Comparison of ENCODE assay signal across 1 cellular context in genomic region chr4:185817403-185817818, GRCh38.
TF ChIP-seq lines count a peak whose summit lies in the region.

No MANE protein-coding gene starts in this region.

TF ChIP-seq in HepG2, 621 proteins besides CTCF, POLR2A, EP300 and RAD21 (continued from another document and continues in another):
- TF ChIP-seq, protein P1, sequence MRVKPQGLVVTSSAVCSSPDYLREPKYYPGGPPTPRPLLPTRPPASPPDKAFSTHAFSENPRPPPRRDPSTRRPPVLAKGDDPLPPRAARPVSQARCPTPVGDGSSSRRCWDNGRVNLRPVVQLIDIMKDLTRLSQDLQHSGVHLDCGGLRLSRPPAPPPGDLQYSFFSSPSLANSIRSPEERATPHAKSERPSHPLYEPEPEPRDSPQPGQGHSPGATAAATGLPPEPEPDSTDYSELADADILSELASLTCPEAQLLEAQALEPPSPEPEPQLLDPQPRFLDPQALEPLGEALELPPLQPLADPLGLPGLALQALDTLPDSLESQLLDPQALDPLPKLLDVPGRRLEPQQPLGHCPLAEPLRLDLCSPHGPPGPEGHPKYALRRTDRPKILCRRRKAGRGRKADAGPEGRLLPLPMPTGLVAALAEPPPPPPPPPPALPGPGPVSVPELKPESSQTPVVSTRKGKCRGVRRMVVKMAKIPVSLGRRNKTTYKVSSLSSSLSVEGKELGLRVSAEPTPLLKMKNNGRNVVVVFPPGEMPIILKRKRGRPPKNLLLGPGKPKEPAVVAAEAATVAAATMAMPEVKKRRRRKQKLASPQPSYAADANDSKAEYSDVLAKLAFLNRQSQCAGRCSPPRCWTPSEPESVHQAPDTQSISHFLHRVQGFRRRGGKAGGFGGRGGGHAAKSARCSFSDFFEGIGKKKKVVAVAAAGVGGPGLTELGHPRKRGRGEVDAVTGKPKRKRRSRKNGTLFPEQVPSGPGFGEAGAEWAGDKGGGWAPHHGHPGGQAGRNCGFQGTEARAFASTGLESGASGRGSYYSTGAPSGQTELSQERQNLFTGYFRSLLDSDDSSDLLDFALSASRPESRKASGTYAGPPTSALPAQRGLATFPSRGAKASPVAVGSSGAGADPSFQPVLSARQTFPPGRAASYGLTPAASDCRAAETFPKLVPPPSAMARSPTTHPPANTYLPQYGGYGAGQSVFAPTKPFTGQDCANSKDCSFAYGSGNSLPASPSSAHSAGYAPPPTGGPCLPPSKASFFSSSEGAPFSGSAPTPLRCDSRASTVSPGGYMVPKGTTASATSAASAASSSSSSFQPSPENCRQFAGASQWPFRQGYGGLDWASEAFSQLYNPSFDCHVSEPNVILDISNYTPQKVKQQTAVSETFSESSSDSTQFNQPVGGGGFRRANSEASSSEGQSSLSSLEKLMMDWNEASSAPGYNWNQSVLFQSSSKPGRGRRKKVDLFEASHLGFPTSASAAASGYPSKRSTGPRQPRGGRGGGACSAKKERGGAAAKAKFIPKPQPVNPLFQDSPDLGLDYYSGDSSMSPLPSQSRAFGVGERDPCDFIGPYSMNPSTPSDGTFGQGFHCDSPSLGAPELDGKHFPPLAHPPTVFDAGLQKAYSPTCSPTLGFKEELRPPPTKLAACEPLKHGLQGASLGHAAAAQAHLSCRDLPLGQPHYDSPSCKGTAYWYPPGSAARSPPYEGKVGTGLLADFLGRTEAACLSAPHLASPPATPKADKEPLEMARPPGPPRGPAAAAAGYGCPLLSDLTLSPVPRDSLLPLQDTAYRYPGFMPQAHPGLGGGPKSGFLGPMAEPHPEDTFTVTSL (CRISPR knock-in tag; IDR thresholded peaks at IDR 0.05; ENCODE audit: borderline replicate concordance) = peak; percentile 28; the same call in 1 of the 2 replicates
- TF ChIP-seq SOX6 (IDR thresholded peaks at IDR 0.05) (no peak), SOX6 (CRISPR knock-in tag; IDR thresholded peaks at IDR 0.05) (peak; percentile 60), SAP130 (CRISPR knock-in tag; IDR thresholded peaks at IDR 0.05; ENCODE audit: low read depth) (no peak), SOX5 (CRISPR knock-in tag; IDR thresholded peaks at IDR 0.05; ENCODE audit: borderline replicate concordance) (peak; percentile 74), ZNF724P (CRISPR knock-in tag; IDR thresholded peaks at IDR 0.05; ENCODE audit: borderline replicate concordance) (no peak), GLMP (CRISPR knock-in tag; IDR thresholded peaks at IDR 0.05; ENCODE audit: borderline replicate concordance) (no peak), SALL1 (CRISPR knock-in tag; IDR thresholded peaks at IDR 0.05) (peak; percentile 48), ZNF616 (CRISPR knock-in tag; IDR thresholded peaks at IDR 0.05; ENCODE audit: low read depth) (no peak), ZNF7 (CRISPR knock-in tag; IDR thresholded peaks at IDR 0.05) (no peak), TBX2 (CRISPR knock-in tag; IDR thresholded peaks at IDR 0.05; ENCODE audit: borderline replicate concordance) (peak; percentile 31; the same call in 1 of the 2 replicates), KDM1A (CRISPR knock-in tag; IDR thresholded peaks at IDR 0.05) (no peak), BCL6 (CRISPR knock-in tag; IDR thresholded peaks at IDR 0.05) (no peak; the same call in 1 of the 2 replicates), NCOA2 (CRISPR knock-in tag; IDR thresholded peaks at IDR 0.05) (0 out of 2 replicates have a peak, but pooled peaks have one; percentile 32), HINFP (CRISPR knock-in tag; IDR thresholded peaks at IDR 0.05; ENCODE audit: low read depth) (no peak), PCBP1 (IDR thresholded peaks at IDR 0.05; ENCODE audit: borderline replicate concordance, low read depth, low read length) (no peak), NR2F6 (IDR thresholded peaks at IDR 0.05) (peak; percentile 38; the same call in 1 of the 2 replicates), NR2F6 (CRISPR knock-in tag; IDR thresholded peaks at IDR 0.05) (0 out of 2 replicates have a peak, but pooled peaks have one; percentile 43), HCFC1 (IDR thresholded peaks at IDR 0.05; ENCODE audit: low read depth, low read length) (no peak), HNRNPH1 (optimal IDR thresholded peaks at IDR 0.05; ENCODE audit: low read depth, low read length) (no peak), RFX5 (IDR thresholded peaks at IDR 0.05; ENCODE audit: low read depth, low read length) (no peak), ZSCAN20 (CRISPR knock-in tag; IDR thresholded peaks at IDR 0.05; ENCODE audit: borderline replicate concordance) (no peak), KDM6A (CRISPR knock-in tag; IDR thresholded peaks at IDR 0.05; ENCODE audit: low read depth) (no peak), MED1 (CRISPR knock-in tag; IDR thresholded peaks at IDR 0.05) (peak; percentile 55; the same call in 1 of the 2 replicates), PAWR (CRISPR knock-in tag; IDR thresholded peaks at IDR 0.05; ENCODE audit: borderline replicate concordance) (no peak), HOXA3 (CRISPR knock-in tag; IDR thresholded peaks at IDR 0.05) (peak; percentile 50; the same call in 1 of the 2 replicates), NR2C2 (CRISPR knock-in tag; IDR thresholded peaks at IDR 0.05; ENCODE audit: borderline replicate concordance) (no peak), ZNF687 (CRISPR knock-in tag; IDR thresholded peaks at IDR 0.05) (peak; percentile 14; the same call in 1 of the 2 replicates), ZNF792 (CRISPR knock-in tag; IDR thresholded peaks at IDR 0.05) (no peak), AKAP8 (CRISPR knock-in tag; IDR thresholded peaks at IDR 0.05) (no peak), SOX13 (IDR thresholded peaks at IDR 0.05) (no peak), SOX13 (CRISPR knock-in tag; conservative IDR thresholded peaks at IDR 0.05 in 1 of 2, IDR thresholded peaks at IDR 0.05 in 1 of 2) (peak in 1 of 2 experiments; percentile 80; a peak in 2 of 4 replicates), FOXP1 (IDR thresholded peaks at IDR 0.05) (no peak), FOXP1 (CRISPR knock-in tag; IDR thresholded peaks at IDR 0.05) (0 out of 2 replicates have a peak, but pooled peaks have one; percentile 12), TRIM22 (IDR thresholded peaks at IDR 0.05) (no peak), ZBTB14 (CRISPR knock-in tag; IDR thresholded peaks at IDR 0.05) (no peak), ZFX (CRISPR knock-in tag; IDR thresholded peaks at IDR 0.05; ENCODE audit: low read depth) (no peak), SP5 (CRISPR knock-in tag; IDR thresholded peaks at IDR 0.05; ENCODE audit: borderline replicate concordance, low read depth) (no peak), PPARG (CRISPR knock-in tag; conservative IDR thresholded peaks at IDR 0.05) (no peak), ZNF24 (IDR thresholded peaks at IDR 0.05) (no peak), ZNF878 (CRISPR knock-in tag; IDR thresholded peaks at IDR 0.05) (no peak), BATF2 (CRISPR knock-in tag; IDR thresholded peaks at IDR 0.05) (no peak), PTBP1 (IDR thresholded peaks at IDR 0.05; ENCODE audit: low read depth, low read length, poor library complexity, severe bottlenecking) (no peak)
- TF ChIP-seq, protein P2, sequence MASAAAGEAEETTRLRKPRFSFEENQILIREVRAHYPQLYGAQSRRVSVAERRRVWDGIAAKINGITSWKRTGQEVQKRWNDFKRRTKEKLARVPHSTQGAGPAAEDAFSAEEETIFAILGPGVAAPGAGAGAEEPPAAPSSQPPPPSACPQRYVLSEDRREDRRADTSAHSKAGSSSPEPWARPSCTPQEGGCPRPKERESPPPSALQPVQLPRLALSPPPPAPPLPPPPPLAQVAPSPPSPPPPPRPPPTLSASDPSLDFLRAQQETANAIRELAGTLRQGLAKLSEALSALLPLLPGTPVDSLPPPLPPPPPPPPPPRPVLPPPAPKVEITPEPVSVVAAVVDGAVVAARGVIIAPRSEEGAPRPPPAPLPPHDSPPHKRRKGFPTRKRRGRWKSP (CRISPR knock-in tag; IDR thresholded peaks at IDR 0.05) = no peak
- TF ChIP-seq, protein P3, sequence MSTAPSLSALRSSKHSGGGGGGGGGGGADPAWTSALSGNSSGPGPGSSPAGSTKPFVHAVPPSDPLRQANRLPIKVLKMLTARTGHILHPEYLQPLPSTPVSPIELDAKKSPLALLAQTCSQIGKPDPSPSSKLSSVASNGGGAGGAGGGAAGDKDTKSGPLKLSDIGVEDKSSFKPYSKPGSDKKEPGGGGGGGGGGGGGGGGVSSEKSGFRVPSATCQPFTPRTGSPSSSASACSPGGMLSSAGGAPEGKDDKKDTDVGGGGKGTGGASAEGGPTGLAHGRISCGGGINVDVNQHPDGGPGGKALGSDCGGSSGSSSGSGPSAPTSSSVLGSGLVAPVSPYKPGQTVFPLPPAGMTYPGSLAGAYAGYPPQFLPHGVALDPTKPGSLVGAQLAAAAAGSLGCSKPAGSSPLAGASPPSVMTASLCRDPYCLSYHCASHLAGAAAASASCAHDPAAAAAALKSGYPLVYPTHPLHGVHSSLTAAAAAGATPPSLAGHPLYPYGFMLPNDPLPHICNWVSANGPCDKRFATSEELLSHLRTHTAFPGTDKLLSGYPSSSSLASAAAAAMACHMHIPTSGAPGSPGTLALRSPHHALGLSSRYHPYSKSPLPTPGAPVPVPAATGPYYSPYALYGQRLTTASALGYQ (CRISPR knock-in tag; IDR thresholded peaks at IDR 0.05) = no peak
- TF ChIP-seq, protein P4, sequence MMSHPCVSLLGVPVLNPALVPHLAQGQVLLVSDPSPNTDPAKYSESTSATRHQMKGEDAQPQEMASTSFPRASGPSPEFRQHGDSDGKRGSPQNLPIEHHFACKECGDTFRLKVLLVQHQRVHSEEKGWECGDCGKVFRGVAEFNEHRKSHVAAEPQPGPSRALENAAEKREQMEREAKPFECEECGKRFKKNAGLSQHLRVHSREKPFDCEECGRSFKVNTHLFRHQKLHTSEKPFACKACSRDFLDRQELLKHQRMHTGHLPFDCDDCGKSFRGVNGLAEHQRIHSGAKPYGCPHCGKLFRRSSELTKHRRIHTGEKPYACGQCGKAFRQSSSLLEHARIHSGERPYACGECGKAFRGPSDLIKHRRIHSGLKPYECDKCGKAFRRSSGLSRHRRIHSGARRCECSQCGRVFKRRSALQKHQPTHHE (CRISPR knock-in tag; IDR thresholded peaks at IDR 0.05; ENCODE audit: borderline replicate concordance) = no peak
